1 cellular context compared by ENCODE assay signal in the genomic region with DNA sequence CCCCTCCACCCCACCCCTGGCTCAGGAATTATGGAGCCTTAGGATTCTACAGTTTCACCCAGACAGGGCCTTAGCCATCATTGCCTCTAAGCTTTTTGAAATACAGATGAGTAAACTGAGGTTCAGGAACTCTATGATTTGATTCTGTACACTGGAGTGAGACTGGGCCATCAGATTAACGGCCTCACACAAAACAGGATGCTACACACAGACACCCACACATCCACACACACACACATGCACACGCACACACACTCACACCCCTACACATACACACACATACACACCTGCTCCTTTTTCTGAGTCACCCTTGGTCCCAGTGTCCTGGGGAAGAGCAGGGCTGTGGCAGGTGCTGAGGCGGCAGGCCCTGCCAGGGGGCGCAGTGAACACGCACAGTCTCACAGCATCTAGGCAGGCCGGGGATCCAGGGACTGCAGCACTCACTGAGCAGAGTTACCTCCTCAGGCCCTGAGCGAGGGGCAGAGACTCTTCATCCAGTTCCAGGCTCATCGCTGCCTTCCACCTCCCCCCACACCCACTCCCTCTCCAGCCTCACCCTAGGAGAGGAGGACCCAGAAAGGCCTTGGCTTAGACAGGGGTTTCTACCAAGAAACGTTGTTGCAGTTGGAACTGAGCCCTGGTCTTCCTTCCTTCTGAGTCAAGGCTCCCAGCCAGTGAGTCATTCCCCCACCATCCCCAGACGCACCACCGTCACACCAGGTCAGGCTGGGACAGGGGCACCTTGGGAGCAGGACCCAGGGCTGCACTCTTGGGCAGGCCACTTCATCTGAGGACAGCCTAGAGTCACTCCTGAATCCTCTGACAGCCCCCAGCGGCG.
TF ChIP-seq lines count a peak whose summit lies in the region.

No MANE protein-coding gene starts in this region.

TF ChIP-seq in HepG2, 621 proteins besides CTCF, POLR2A, EP300 and RAD21 (continued from another document):
- TF ChIP-seq, protein P1, sequence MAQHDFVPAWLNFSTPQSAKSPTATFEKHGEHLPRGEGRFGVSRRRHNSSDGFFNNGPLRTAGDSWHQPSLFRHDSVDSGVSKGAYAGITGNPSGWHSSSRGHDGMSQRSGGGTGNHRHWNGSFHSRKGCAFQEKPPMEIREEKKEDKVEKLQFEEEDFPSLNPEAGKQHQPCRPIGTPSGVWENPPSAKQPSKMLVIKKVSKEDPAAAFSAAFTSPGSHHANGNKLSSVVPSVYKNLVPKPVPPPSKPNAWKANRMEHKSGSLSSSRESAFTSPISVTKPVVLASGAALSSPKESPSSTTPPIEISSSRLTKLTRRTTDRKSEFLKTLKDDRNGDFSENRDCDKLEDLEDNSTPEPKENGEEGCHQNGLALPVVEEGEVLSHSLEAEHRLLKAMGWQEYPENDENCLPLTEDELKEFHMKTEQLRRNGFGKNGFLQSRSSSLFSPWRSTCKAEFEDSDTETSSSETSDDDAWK (CRISPR knock-in tag; IDR thresholded peaks at IDR 0.05) = no peak
- no peak for TF ChIP-seq MBNL3 (CRISPR knock-in tag; conservative IDR thresholded peaks at IDR 0.05)
- 0 out of 2 replicates have a peak, but pooled peaks have one; percentile 27 for TF ChIP-seq IRF2 (CRISPR knock-in tag; IDR thresholded peaks at IDR 0.05)
- no peak for TF ChIP-seq TCF7L2 (IDR thresholded peaks at IDR 0.05; ENCODE audit: low read depth, low read length)
- TF ChIP-seq FOSL2 (CRISPR knock-in tag; IDR thresholded peaks at IDR 0.05) = peak; percentile 61; the same call in 1 of the 2 replicates
- TF ChIP-seq PHF5A (CRISPR knock-in tag; IDR thresholded peaks at IDR 0.05; ENCODE audit: low read depth, unreplicated experiment) = no peak
- TF ChIP-seq XRCC5 (optimal IDR thresholded peaks at IDR 0.05; ENCODE audit: low read length) = peak; percentile 87
- no peak for TF ChIP-seq ARID4A (CRISPR knock-in tag; IDR thresholded peaks at IDR 0.05; ENCODE audit: borderline replicate concordance)
- TF ChIP-seq ZBTB38 (CRISPR knock-in tag; IDR thresholded peaks at IDR 0.05) = no peak
- TF ChIP-seq ZNF510 (CRISPR knock-in tag; IDR thresholded peaks at IDR 0.05; ENCODE audit: low read depth) = no peak
- TF ChIP-seq, protein P2, sequence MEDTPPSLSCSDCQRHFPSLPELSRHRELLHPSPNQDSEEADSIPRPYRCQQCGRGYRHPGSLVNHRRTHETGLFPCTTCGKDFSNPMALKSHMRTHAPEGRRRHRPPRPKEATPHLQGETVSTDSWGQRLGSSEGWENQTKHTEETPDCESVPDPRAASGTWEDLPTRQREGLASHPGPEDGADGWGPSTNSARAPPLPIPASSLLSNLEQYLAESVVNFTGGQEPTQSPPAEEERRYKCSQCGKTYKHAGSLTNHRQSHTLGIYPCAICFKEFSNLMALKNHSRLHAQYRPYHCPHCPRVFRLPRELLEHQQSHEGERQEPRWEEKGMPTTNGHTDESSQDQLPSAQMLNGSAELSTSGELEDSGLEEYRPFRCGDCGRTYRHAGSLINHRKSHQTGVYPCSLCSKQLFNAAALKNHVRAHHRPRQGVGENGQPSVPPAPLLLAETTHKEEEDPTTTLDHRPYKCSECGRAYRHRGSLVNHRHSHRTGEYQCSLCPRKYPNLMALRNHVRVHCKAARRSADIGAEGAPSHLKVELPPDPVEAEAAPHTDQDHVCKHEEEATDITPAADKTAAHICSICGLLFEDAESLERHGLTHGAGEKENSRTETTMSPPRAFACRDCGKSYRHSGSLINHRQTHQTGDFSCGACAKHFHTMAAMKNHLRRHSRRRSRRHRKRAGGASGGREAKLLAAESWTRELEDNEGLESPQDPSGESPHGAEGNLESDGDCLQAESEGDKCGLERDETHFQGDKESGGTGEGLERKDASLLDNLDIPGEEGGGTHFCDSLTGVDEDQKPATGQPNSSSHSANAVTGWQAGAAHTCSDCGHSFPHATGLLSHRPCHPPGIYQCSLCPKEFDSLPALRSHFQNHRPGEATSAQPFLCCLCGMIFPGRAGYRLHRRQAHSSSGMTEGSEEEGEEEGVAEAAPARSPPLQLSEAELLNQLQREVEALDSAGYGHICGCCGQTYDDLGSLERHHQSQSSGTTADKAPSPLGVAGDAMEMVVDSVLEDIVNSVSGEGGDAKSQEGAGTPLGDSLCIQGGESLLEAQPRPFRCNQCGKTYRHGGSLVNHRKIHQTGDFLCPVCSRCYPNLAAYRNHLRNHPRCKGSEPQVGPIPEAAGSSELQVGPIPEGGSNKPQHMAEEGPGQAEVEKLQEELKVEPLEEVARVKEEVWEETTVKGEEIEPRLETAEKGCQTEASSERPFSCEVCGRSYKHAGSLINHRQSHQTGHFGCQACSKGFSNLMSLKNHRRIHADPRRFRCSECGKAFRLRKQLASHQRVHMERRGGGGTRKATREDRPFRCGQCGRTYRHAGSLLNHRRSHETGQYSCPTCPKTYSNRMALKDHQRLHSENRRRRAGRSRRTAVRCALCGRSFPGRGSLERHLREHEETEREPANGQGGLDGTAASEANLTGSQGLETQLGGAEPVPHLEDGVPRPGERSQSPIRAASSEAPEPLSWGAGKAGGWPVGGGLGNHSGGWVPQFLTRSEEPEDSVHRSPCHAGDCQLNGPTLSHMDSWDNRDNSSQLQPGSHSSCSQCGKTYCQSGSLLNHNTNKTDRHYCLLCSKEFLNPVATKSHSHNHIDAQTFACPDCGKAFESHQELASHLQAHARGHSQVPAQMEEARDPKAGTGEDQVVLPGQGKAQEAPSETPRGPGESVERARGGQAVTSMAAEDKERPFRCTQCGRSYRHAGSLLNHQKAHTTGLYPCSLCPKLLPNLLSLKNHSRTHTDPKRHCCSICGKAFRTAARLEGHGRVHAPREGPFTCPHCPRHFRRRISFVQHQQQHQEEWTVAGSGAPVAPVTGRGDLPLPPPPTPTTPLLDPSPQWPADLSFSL (CRISPR knock-in tag; IDR thresholded peaks at IDR 0.05) = peak; percentile 72; the same call in 1 of the 2 replicates
- TF ChIP-seq, protein P3, sequence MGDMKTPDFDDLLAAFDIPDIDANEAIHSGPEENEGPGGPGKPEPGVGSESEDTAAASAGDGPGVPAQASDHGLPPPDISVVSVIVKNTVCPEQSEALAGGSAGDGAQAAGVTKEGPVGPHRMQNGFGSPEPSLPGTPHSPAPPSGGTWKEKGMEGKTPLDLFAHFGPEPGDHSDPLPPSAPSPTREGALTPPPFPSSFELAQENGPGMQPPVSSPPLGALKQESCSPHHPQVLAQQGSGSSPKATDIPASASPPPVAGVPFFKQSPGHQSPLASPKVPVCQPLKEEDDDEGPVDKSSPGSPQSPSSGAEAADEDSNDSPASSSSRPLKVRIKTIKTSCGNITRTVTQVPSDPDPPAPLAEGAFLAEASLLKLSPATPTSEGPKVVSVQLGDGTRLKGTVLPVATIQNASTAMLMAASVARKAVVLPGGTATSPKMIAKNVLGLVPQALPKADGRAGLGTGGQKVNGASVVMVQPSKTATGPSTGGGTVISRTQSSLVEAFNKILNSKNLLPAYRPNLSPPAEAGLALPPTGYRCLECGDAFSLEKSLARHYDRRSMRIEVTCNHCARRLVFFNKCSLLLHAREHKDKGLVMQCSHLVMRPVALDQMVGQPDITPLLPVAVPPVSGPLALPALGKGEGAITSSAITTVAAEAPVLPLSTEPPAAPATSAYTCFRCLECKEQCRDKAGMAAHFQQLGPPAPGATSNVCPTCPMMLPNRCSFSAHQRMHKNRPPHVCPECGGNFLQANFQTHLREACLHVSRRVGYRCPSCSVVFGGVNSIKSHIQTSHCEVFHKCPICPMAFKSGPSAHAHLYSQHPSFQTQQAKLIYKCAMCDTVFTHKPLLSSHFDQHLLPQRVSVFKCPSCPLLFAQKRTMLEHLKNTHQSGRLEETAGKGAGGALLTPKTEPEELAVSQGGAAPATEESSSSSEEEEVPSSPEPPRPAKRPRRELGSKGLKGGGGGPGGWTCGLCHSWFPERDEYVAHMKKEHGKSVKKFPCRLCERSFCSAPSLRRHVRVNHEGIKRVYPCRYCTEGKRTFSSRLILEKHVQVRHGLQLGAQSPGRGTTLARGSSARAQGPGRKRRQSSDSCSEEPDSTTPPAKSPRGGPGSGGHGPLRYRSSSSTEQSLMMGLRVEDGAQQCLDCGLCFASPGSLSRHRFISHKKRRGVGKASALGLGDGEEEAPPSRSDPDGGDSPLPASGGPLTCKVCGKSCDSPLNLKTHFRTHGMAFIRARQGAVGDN (CRISPR knock-in tag; IDR thresholded peaks at IDR 0.05) = peak; percentile 51
- TF ChIP-seq HNF1B (CRISPR knock-in tag; IDR thresholded peaks at IDR 0.05) = no peak
- TF ChIP-seq, protein P4, sequence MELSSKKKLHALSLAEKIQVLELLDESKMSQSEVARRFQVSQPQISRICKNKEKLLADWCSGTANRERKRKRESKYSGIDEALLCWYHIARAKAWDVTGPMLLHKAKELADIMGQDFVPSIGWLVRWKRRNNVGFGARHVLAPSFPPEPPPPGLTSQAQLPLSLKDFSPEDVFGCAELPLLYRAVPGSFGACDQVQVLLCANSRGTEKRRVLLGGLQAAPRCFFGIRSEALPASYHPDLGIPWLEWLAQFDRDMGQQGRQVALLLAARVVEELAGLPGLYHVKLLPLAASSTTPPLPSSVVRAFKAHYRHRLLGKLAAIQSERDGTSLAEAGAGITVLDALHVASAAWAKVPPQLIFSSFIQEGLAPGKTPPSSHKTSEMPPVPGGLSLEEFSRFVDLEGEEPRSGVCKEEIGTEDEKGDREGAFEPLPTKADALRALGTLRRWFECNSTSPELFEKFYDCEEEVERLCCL (CRISPR knock-in tag; IDR thresholded peaks at IDR 0.05; ENCODE audit: borderline replicate concordance) = no peak
- TF ChIP-seq ZMYM2 (CRISPR knock-in tag; IDR thresholded peaks at IDR 0.05) = no peak
- TF ChIP-seq, protein P5, sequence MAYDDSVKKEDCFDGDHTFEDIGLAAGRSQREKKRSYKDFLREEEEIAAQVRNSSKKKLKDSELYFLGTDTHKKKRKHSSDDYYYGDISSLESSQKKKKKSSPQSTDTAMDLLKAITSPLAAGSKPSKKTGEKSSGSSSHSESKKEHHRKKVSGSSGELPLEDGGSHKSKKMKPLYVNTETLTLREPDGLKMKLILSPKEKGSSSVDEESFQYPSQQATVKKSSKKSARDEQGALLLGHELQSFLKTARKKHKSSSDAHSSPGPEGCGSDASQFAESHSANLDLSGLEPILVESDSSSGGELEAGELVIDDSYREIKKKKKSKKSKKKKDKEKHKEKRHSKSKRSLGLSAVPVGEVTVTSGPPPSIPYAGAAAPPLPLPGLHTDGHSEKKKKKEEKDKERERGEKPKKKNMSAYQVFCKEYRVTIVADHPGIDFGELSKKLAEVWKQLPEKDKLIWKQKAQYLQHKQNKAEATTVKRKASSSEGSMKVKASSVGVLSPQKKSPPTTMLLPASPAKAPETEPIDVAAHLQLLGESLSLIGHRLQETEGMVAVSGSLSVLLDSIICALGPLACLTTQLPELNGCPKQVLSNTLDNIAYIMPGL (CRISPR knock-in tag; IDR thresholded peaks at IDR 0.05; ENCODE audit: borderline replicate concordance in 1 of 2, low read depth in 1 of 2) = peak; percentile 42 to 45; a peak in 3 of 4 replicates
- no peak for TF ChIP-seq KMT2B (CRISPR knock-in tag; IDR thresholded peaks at IDR 0.05)
- no peak for TF ChIP-seq ZEB1 (IDR thresholded peaks at IDR 0.05; ENCODE audit: insufficient replicate concordance, low read depth)
- TF ChIP-seq KDM2A (CRISPR knock-in tag; IDR thresholded peaks at IDR 0.05; ENCODE audit: borderline replicate concordance, low read depth) = peak; percentile 59; the same call in 1 of the 2 replicates
- TF ChIP-seq PHF20 (CRISPR knock-in tag; IDR thresholded peaks at IDR 0.05) = no peak
- TF ChIP-seq ZNF101 (CRISPR knock-in tag; IDR thresholded peaks at IDR 0.05; ENCODE audit: borderline replicate concordance, low read depth) = no peak
- TF ChIP-seq ZNF558 (CRISPR knock-in tag; IDR thresholded peaks at IDR 0.05; ENCODE audit: borderline replicate concordance) = no peak
